18 cellular contexts compared by ENCODE assay signal in the genomic region with DNA sequence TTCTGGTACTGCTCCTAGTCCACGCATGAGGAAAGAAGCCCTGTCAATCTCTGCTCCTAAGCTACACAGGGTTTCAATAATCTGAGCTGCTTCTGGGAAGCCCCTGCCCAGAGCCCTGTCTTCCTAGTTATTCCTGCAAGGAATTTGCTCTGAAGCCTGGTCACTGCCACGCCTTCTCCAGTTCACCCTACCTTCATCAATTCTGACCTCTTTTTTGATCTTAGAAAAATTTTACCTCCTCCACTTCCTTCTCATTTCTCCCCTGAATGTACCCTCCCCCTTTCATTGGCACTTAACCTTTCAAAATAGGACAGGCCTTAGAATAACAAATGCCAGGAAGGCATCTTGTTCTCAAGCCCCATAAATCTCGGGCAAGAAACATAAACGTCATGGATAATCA. TPM values are rescaled to one million over a fixed set of nuclear protein-coding genes. Genes with fewer than 3 reads are reported as not detected.
DNase-seq lines count a peak whose midpoint lies in the region; ATAC-seq and TF ChIP-seq lines count a peak whose summit lies in the region.
"Had no signal": no experiment of that assay in that cellular context is flagged by ENCODE, and none has a peak within 500 bp of the region (broad histone marks: within the 10 kb centered on the region; RNA-seq: fewer than 3 reads in every experiment).

No MANE protein-coding gene starts in this region.

- H3K56ac ChIP-seq in mesendoderm (ENCODE audit: low read length) = no peak overlapping the region

- no peak overlapping the region for H3K18ac ChIP-seq in mesendoderm (ENCODE audit: low read length)

- H3K36me3 ChIP-seq in left lung = no peaks in the 10 kb centered on the region
- H3K36me3 ChIP-seq in parathyroid adenoma (ENCODE audit: control insufficient read depth, insufficient read depth, low read length) = no peaks in the 10 kb centered on the region
- no peaks in the 10 kb centered on the region for H3K36me3 ChIP-seq in mesendoderm (ENCODE audit: control insufficient read depth, insufficient read depth, low read length)
- H3K36me3 ChIP-seq: Peyer's patch had no signal

- intact Hi-C loops in left lung (cut with DNase I) = no loop called here

- H3K4me2 ChIP-seq in parathyroid adenoma (ENCODE audit: low read length) = no peak overlapping the region
- no peak overlapping the region for H3K4me2 ChIP-seq in mesendoderm (ENCODE audit: low read length)

- no CpG with 5 or more reads among the region's 4 CpGs for WGBS in mesendoderm (ENCODE audit: extremely low coverage, insufficient coverage, low lambda C conversion rate)

- H3K79me1 ChIP-seq in mesendoderm (ENCODE audit: low read length) = no peaks in the 10 kb centered on the region

- H2BK120ac ChIP-seq in mesendoderm (ENCODE audit: low read depth, low read length) = no peak overlapping the region

- H2BK5ac ChIP-seq in mesendoderm (ENCODE audit: low read length) = no peak overlapping the region

- H4K5ac ChIP-seq in mesendoderm (ENCODE audit: low read length) = no peak overlapping the region

- peaks cover 0 to 29% of the 10 kb centered on the region in 2 donors for H3K4me1 ChIP-seq in left lung
- H3K4me1 ChIP-seq in parathyroid adenoma = peaks cover 5% of the 10 kb centered on the region
- H3K4me1 ChIP-seq in mesendoderm (ENCODE audit: control insufficient read depth, low read depth, low read length) = no peaks in the 10 kb centered on the region
- H3K4me1 ChIP-seq: Peyer's patch had no signal

- H2BK15ac ChIP-seq in mesendoderm (replicated peaks; ENCODE audit: low read depth) = no peak overlapping the region

- H2AK5ac ChIP-seq in mesendoderm (ENCODE audit: low read length) = no peak overlapping the region

- H3K23ac ChIP-seq in mesendoderm (ENCODE audit: low read length) = no peak overlapping the region

- no peaks in the 10 kb centered on the region for H3K27me3 ChIP-seq in left lung
- H3K27me3 ChIP-seq in parathyroid adenoma (ENCODE audit: control insufficient read depth, insufficient read depth, low read length) = no peaks in the 10 kb centered on the region
- no peaks in the 10 kb centered on the region for H3K27me3 ChIP-seq in mesendoderm (ENCODE audit: insufficient read depth, low read length, poor library complexity)
- H3K27me3 ChIP-seq: Peyer's patch had no signal

- H3K4ac ChIP-seq in mesendoderm (ENCODE audit: low read depth, low read length) = no peak overlapping the region

- H3K9me3 ChIP-seq in left lung (peaks cover 0 to 17% of the 10 kb centered on the region in 2 donors), parathyroid adenoma (ENCODE audit: control insufficient read depth, low read length) (peaks cover 6% of the 10 kb centered on the region)
- H3K9me3 ChIP-seq: Peyer's patch had no signal

- H3K27ac ChIP-seq in left lung (peak overlapping the region; percentile 82 to 94), parathyroid adenoma (no peak overlapping the region), mesendoderm (ENCODE audit: low read depth, low read length) (no peak overlapping the region)
- H3K27ac ChIP-seq: 22Rv1 had no signal

- no peak for TF ChIP-seq CTCF in left lung (IDR thresholded peaks at IDR 0.05)
- no peak for TF ChIP-seq CTCF in parathyroid adenoma (IDR thresholded peaks at IDR 0.05)

- DNase-seq in NCI-H82 (lab: John Stamatoyannopoulos, UW) (peak; percentile 39), NCI-H82 treated with DMSO at 0.1 percent for 48 hours (lab: John Stamatoyannopoulos, UW; ENCODE audit: unreplicated experiment) (no peak), left lung (no peak), mesendoderm (no peak)
- no peak for DNase-seq in activated CD4-positive, alpha-beta T cell treated with anti-CD3 and anti-CD28 coated beads for 4 hours
- DNase-seq: C1 segment of cervical spinal cord, COR-L47, NCI-H1436 treated with DMSO at 0.1 percent for 48 hours, NCI-H2081 treated with DMSO at 0.1 percent for 48 hours, NCI-H226, NCI-H526, Peyer's patch, Right ventricle myocardium superior had no signal

- peak overlapping the region; percentile 13 for H2AFZ ChIP-seq in parathyroid adenoma

- peak; percentile 62 for ATAC-seq in left lung
- ATAC-seq in GM21528 (IDR thresholded peaks at IDR 0.05; ENCODE audit: low FRiP score, unreplicated experiment) = no peak
- no peak for ATAC-seq in GM21576 (IDR thresholded peaks at IDR 0.05; ENCODE audit: unreplicated experiment)
- ATAC-seq: SK-N-SH treated with all-trans-retinoic acid at 6 μM for 48 hours had no signal

- no peak overlapping the region for H3K9ac ChIP-seq in parathyroid adenoma
- no peak overlapping the region for H3K9ac ChIP-seq in mesendoderm (ENCODE audit: low read length)

- H3K4me3 ChIP-seq in left lung (no peak overlapping the region), parathyroid adenoma (ENCODE audit: low read depth, low read length) (no peak overlapping the region), mesendoderm (ENCODE audit: low read length) (no peak overlapping the region)
- H3K4me3 ChIP-seq: Peyer's patch had no signal

- no peak overlapping the region for H4K8ac ChIP-seq in mesendoderm (ENCODE audit: low read depth, low read length)

- no peaks in the 10 kb centered on the region for H3K79me2 ChIP-seq in parathyroid adenoma
- H3K79me2 ChIP-seq in mesendoderm (ENCODE audit: control insufficient read depth, insufficient read depth, low read length) = no peaks in the 10 kb centered on the region

RNA-seq across cellular contexts. Expression of a gene that starts 14.9 kb away (rescaled TPM):
- 100 to 1,000 TPM; 351 to 515 TPM for total RNA-seq in left lung
- polyA plus RNA-seq in mesendoderm (2013, experiment 1 of 2) = 0.03 TPM
- 0.03 TPM for polyA plus RNA-seq in mesendoderm (2013, experiment 2 of 2)

Comparison
In these comparisons a context has a peak if more than half of its experiments do, and no peak if none do; other contexts are left out.
1. H3K27ac ChIP-seq: peak in left lung (2 of 2); none in parathyroid adenoma (single experiment) and mesendoderm (single experiment).